In the genomic region with DNA sequence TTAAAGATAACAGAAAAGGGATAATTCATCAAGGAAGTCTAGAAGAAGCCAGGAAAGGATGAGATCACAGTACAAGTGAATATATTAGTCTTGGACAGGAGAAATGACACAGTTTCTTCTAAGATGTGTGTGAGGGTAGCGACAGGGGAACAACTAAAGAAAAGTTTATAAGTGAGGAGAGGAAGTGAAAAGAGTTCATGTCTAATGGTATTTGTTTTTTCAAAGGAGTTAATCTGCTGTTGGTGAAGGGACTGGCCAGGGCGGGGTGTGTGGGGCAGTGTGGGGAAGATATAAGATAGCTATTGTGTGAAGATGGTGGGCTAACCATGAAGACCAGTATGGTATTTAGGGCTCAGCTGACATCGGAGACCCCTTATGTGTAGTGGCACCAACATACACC, we compare ENCODE assay signal across 32 cellular contexts. TPM values are rescaled to one million over a fixed set of nuclear protein-coding genes. Genes with fewer than 3 reads are reported as not detected.
"Had no signal": no experiment of that assay in that cellular context is flagged by ENCODE, and none has a peak within 500 bp of the region (broad histone marks: within the 10 kb centered on the region; RNA-seq: fewer than 3 reads in every experiment).

No MANE protein-coding gene starts in this region.

- H3K4me2 ChIP-seq: hepatocyte, smooth muscle cell had no signal

- DNase-seq: cortex of kidney; dorsolateral prefrontal cortex; effector CD4-positive, alpha-beta T cell; endodermal cell; foreskin fibroblast; heart left ventricle; left cardiac atrium; left lung; mesendoderm; midbrain; naive thymus-derived CD8-positive, alpha-beta T cell; nephron progenitor cell; nucleus accumbens; stimulated activated CD4-positive, alpha-beta T cell treated with anti-CD3 and anti-CD28 coated beads, Interleukin-12 subunit alpha, Interleukin-12 subunit beta, amount 100 ng/mL, for 4 hours; stimulated activated CD4-positive, alpha-beta T cell treated with anti-CD3 and anti-CD28 coated beads, Interleukin-1b, Interleukin-23, amount 100 ng/mL, for 48 hours; stimulated activated CD4-positive, alpha-beta T cell treated with anti-CD3 and anti-CD28 coated beads, Interleukin-4, amount 100 ng/mL, for 1 hour; stimulated activated CD8-positive, alpha-beta memory T cell treated with anti-CD3 and anti-CD28 coated beads, Interleukin-4, amount 100 ng/mL, for 48 hours; stimulated activated naive CD8-positive, alpha-beta T cell treated with anti-CD3 and anti-CD28 coated beads, Interleukin-15, Interleukin-2, amounts not matched to agents 100 U/mL and 50 U/mL, for 24 hours; substantia nigra; testis; upper lobe of right lung; uterus had no signal

- H2AFZ ChIP-seq: hepatocyte had no signal

- H3K79me2 ChIP-seq: hepatocyte had no signal

- H3K4me1 ChIP-seq: uterus had no signal

- ATAC-seq: esophagus mucosa; gastroesophageal sphincter; heart left ventricle; left cardiac atrium; left lung; naive thymus-derived CD8-positive, alpha-beta T cell; sciatic nerve; stimulated activated naive CD8-positive, alpha-beta T cell treated with anti-CD3 and anti-CD28 coated beads, Interleukin-15, Interleukin-2, amounts not matched to agents 100 U/mL and 50 U/mL, for 24 hours; upper lobe of right lung had no signal

- H3K9me3 ChIP-seq: gastroesophageal sphincter, heart left ventricle, left lung, prostate gland, right atrium auricular region, testis, tibial nerve, upper lobe of right lung, uterus had no signal

- H3K27ac Mint-ChIP-seq: endodermal cell; naive thymus-derived CD8-positive, alpha-beta T cell; nephron progenitor cell had no signal

- H3K36me3 ChIP-seq: left lung, prostate gland, right atrium auricular region, upper lobe of right lung, uterus had no signal

- H3K4me3 ChIP-seq: dorsolateral prefrontal cortex, gastroesophageal sphincter, heart left ventricle, hepatocyte, left lung, prostate gland, right atrium auricular region, smooth muscle cell, testis, tibial nerve, upper lobe of right lung, uterus had no signal

- H3K9me3 Mint-ChIP-seq: endodermal cell; naive thymus-derived CD8-positive, alpha-beta T cell; nephron progenitor cell had no signal

- H3K27ac ChIP-seq: dorsolateral prefrontal cortex, epithelial cell of prostate, gastroesophageal sphincter, heart left ventricle, hepatocyte, left lung, prostate gland, right atrium auricular region, testis, tibial nerve, upper lobe of right lung, uterus had no signal

- H3K27me3 ChIP-seq: dorsolateral prefrontal cortex, gastroesophageal sphincter, heart left ventricle, hepatocyte, left lung, right atrium auricular region, testis, tibial nerve, upper lobe of right lung, uterus had no signal

- H3K4me3 Mint-ChIP-seq: endodermal cell; naive thymus-derived CD8-positive, alpha-beta T cell; nephron progenitor cell had no signal

RNA-seq across cellular contexts. Expression of a gene that starts 20.9 kb away (rescaled TPM):
- total RNA-seq: kidney epithelial cell; naive thymus-derived CD8-positive, alpha-beta T cell; smooth muscle cell had no signal
